ENCODE assay signal across 8 cellular contexts in the genomic region with DNA sequence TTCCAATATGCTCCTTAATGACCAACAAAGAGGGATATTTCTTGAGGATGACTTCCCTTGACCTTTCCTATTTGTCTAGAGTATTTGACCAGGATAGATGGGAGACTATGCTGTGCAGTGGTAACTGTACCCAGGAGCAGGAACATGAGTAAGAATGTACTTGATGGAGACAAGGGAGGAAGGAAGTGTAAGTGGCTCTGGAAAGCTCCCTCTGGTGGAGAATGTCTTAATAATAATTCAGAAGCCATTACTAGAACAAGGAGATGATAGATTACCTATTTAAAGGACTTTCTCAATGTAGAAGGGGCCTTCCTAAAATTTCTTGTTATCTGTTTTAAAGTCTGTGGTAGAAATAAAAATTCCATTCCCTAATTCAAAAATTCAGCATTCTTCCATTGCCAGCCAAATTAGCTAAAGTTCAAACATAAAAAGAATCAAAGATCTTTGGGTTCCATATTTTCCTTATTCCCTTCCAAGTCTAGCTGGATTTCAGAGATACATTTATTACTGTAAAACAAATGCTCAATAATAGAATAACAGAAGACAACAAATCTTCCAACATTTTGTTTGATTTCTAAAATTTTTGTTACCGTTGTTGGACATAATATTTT.
DNase-seq lines count a peak whose midpoint lies in the region; ATAC-seq and TF ChIP-seq lines count a peak whose summit lies in the region.

No MANE protein-coding gene starts in this region.

- no peak overlapping the region for H3K4me3 ChIP-seq in cardiac muscle cell
- no peak overlapping the region for H3K4me3 ChIP-seq in astrocyte of the spinal cord (ENCODE audit: low read depth, low read length)

- no peak overlapping the region for H3K27ac ChIP-seq in cardiac muscle cell

- peaks cover 5 to 12% of the 10 kb centered on the region in 2 donors for H3K9me3 Mint-ChIP-seq in natural killer cell

- no peaks in the 10 kb centered on the region for H3K36me3 Mint-ChIP-seq in natural killer cell

- no peak overlapping the region for H3K4me3 Mint-ChIP-seq in natural killer cell

- H3K27me3 Mint-ChIP-seq in natural killer cell (ENCODE audit: low read depth in 2 of 2) = no peaks in the 10 kb centered on the region

- intact Hi-C loops in Right ventricle myocardium inferior (cut with DNase I) (loop anchor here (10.0 kb wide), 1 partner anchor 83 kb away; the partner anchor contains the start of gene GRID2), left colon (cut with DNase I, micrococcal nuclease) (no loop called here), natural killer cell (cut with micrococcal nuclease) (no loop called here)

- H3K27ac Mint-ChIP-seq in natural killer cell = no peak overlapping the region

- no peaks in the 10 kb centered on the region for H3K4me1 ChIP-seq in cardiac muscle cell (ENCODE audit: low read depth)

- H3K36me3 ChIP-seq in cardiac muscle cell = no peaks in the 10 kb centered on the region

- in situ Hi-C loops in astrocyte of the spinal cord (cut with HindIII; ENCODE audit: low sequenced_read_pairs) = no loop called here

- peak; percentile 70 to 74 for DNase-seq in cardiac muscle cell (ENCODE audit: low read depth in 1 of 2, low spot score in 1 of 2)
- no peak for DNase-seq in Right ventricle myocardium inferior (ENCODE audit: missing footprints)
- DNase-seq in NCI-H1092 treated with DMSO at 0.1 percent for 48 hours (lab: John Stamatoyannopoulos, UW) = peak; percentile 32
- peak; percentile 73 for DNase-seq in astrocyte of the spinal cord (ENCODE audit: low read depth, low spot score)
- no peak for DNase-seq in left colon
- no peak for DNase-seq in natural killer cell

- ATAC-seq in Right ventricle myocardium inferior = no peak
- ATAC-seq in HG02610 (IDR thresholded peaks at IDR 0.05; ENCODE audit: unreplicated experiment) = peak; percentile 93
- peak; percentile 36 for ATAC-seq in left colon
- ATAC-seq in GM19023 (IDR thresholded peaks at IDR 0.05; ENCODE audit: unreplicated experiment) = no peak
- ATAC-seq in natural killer cell = no peak

- no peaks in the 10 kb centered on the region for H3K4me1 Mint-ChIP-seq in natural killer cell

- H3K9me3 ChIP-seq in cardiac muscle cell (ENCODE audit: low read depth) = no peaks in the 10 kb centered on the region

- H3K27me3 ChIP-seq in cardiac muscle cell = no peaks in the 10 kb centered on the region

- TF ChIP-seq CTCF in cardiac muscle cell (IDR thresholded peaks at IDR 0.05; ENCODE audit: low read depth, low read length) (peak; percentile 60), astrocyte of the spinal cord (IDR thresholded peaks at IDR 0.05; ENCODE audit: low read depth, low read length) (peak; percentile 57), natural killer cell (IDR thresholded peaks at IDR 0.05) (no peak)

Comparison
In these comparisons a context has a peak if more than half of its experiments do, and no peak if none do; other contexts are left out.
1. DNase-seq: peak in cardiac muscle cell (2 of 2), NCI-H1092 treated with DMSO at 0.1 percent for 48 hours (single experiment) and astrocyte of the spinal cord (single experiment); none in Right ventricle myocardium inferior (single experiment), left colon (0 of 2) and natural killer cell (single experiment).
2. ATAC-seq: peak in HG02610 (single experiment) and left colon (single experiment); none in Right ventricle myocardium inferior (single experiment), GM19023 (single experiment) and natural killer cell (0 of 3).